ENCODE assay signal across 26 cellular contexts in the genomic region with DNA sequence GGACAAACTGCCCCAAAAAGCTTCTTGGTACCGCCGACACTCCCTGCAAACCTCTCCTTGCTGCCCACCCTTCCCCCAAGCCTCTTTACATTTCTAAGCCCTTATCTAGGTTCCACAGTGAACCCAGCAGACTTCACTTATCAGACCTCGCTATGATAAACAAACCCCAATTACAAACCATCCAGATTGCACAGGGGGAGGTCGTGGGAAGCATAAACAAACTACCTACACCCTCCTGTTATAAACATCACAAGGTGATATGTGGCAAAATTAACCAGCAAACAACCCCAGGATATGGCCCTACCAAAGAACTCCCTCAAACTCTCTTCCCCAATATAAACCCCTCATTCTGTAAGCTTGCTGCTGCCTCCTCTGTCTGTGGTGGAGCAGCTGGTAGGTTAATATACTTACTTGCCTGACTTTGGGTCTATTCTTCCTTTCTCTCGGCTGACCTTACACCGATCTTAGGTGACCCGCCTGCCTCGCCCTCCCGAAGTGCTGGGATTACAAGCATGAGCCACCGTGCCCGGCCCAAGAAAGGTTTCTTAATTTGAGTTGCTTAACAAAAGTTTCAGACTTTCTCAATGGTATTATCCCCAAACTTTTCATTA.
"Had no signal": no experiment of that assay in that cellular context is flagged by ENCODE, and none has a peak within 500 bp of the region (broad histone marks: within the 10 kb centered on the region; RNA-seq: fewer than 3 reads in every experiment).

No MANE protein-coding gene starts in this region.

- H3K27ac ChIP-seq: dorsolateral prefrontal cortex, gastrocnemius medialis, left lung, psoas muscle, skin epidermis, spleen, suprapubic skin, transverse colon, upper lobe of right lung, uterus had no signal

- H3K36me3 ChIP-seq: gastrocnemius medialis, left lung, spleen, suprapubic skin, transverse colon, upper lobe of right lung, uterus had no signal

- DNase-seq: dorsolateral prefrontal cortex; effector CD4-positive, alpha-beta T cell; foreskin fibroblast; gastrocnemius medialis; head of caudate nucleus; left cardiac atrium; left lung; mesenchymal stem cell; midbrain; naive thymus-derived CD8-positive, alpha-beta T cell; nephron progenitor cell; nucleus accumbens; psoas muscle; right cardiac atrium; spleen; stimulated activated CD4-positive, alpha-beta T cell treated with anti-CD3 and anti-CD28 coated beads, Interleukin-15, amount 100 ng/mL, for 24 hours; stimulated activated CD4-positive, alpha-beta T cell treated with anti-CD3 and anti-CD28 coated beads, Interleukin-2, amount 100 ng/mL, for 48 hours; stimulated activated CD8-positive, alpha-beta memory T cell treated with anti-CD3 and anti-CD28 coated beads, Interleukin-4, amount 100 ng/mL, for 48 hours; stimulated activated naive CD4-positive, alpha-beta T cell; stimulated activated naive CD8-positive, alpha-beta T cell treated with anti-CD3 and anti-CD28 coated beads, Interleukin-15, amount 100 ng/mL, for 72 hours; transverse colon; upper lobe of right lung; uterus had no signal

- FAIRE-seq: colon had no signal

- H3K4me3 ChIP-seq: dorsolateral prefrontal cortex, gastrocnemius medialis, left lung, psoas muscle, skin epidermis, spleen, suprapubic skin, transverse colon, upper lobe of right lung, uterus had no signal

- H3K9me3 ChIP-seq: gastrocnemius medialis, left lung, psoas muscle, spleen, suprapubic skin, transverse colon, upper lobe of right lung, uterus had no signal

- H3K27me3 ChIP-seq: gastrocnemius medialis, suprapubic skin, transverse colon, upper lobe of right lung, uterus had no signal

- H3K4me1 ChIP-seq: left lung, spleen, suprapubic skin, transverse colon, upper lobe of right lung, uterus had no signal
